ENCODE assay signal across 26 cellular contexts in the genomic region with DNA sequence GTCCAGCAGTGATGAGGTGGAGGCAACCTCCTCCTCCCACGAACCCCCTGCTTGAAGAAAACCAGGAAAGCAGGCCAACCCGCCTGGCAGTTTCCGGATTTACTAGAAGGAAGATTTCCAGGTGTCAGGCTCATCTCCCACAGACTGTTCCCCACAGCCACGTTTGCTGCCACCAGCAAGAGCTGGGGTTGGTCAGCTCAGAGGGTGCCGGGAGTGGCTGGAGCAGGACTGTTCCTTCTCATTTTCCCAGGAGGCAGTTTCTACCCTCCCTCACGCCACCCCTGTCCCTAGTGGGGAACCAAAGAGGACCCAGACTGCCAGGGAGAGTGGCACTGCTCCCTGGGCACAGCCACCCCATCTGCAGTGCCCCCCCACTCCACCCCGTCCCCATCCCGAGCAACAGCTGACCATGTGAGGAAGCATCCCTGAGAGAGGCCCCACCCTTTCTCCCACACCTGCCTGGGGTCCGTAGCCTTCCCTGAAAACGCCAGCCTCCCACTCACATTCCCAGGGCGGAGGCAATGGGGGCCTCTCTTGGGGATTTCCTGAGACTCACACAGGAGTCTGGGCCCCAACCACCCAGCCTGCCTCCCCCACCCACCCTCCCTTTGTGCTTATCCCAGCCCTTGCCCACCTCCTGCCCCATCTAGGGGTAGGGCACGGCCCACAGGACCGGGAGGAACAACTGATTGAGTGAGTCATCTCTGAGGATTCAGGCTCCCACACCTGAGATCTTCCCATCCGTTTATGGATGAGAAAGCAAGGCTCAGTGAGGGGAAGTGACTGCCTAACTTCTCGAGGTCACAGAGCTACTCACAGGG. TPM values are rescaled to one million over a fixed set of nuclear protein-coding genes. Genes with fewer than 3 reads are reported as not detected.
DNase-seq lines count a peak whose midpoint lies in the region; ATAC-seq and TF ChIP-seq lines count a peak whose summit lies in the region.
"Had no signal": no experiment of that assay in that cellular context is flagged by ENCODE, and none has a peak within 500 bp of the region (broad histone marks: within the 10 kb centered on the region; RNA-seq: fewer than 3 reads in every experiment).

No MANE protein-coding gene starts in this region.

- H3K9ac ChIP-seq in endodermal cell (ENCODE audit: extremely low read depth, low read length, poor library complexity, severe bottlenecking): no peak overlapping the region
- H3K9ac ChIP-seq in neuronal stem cell (ENCODE audit: low read depth, low read length, poor library complexity): no peak overlapping the region

- WGBS in endodermal cell (ENCODE audit: insufficient coverage in 1 of 2, insufficient read length in 1 of 2), 2 experiments: 80 to 82% methylated on average over 2 to 15 of the region's 15 CpGs
- no CpG with 5 or more reads among the region's 15 CpGs for WGBS in neuronal stem cell (ENCODE audit: extremely low coverage in 2 of 2, insufficient read length in 2 of 2, insufficient replicate concordance in 1 of 2), 2 donors

- H3K4me3 Mint-ChIP-seq in natural killer cell treated with Interleukin-12 subunit alpha and Interleukin-12 subunit beta and Interleukin-15 and Interleukin-18, amount 100 ng/mL, for 72 hours: no peak overlapping the region
- H3K4me3 Mint-ChIP-seq in natural killer cell (no peak overlapping the region), endodermal cell (no peak overlapping the region)
- H3K4me3 Mint-ChIP-seq: HFFc6; neural crest cell; T-helper 1 cell treated with Interleukin-12 subunit alpha and Interleukin-12 subunit beta and Interleukin-4 antibody, amounts not matched to agents 30 μg/mL and 1 μg/mL, for 36 hours had no signal

- peak overlapping the region; percentile 44 for H2BK5ac ChIP-seq in neuronal stem cell (ENCODE audit: low read length)

- DNase-seq in natural killer cell treated with Interleukin-12 subunit alpha and Interleukin-12 subunit beta and Interleukin-15 and Interleukin-18, amount 100 ng/mL, for 72 hours (ENCODE audit: low spot score): no peak
- DNase-seq in natural killer cell: no peak
- DNase-seq in endodermal cell: peak; percentile 52
- DNase-seq in neuronal stem cell (ENCODE audit: low spot score): no peak
- DNase-seq in brain microvascular endothelial cell: no peak
- DNase-seq: activated CD4-positive, alpha-beta T cell treated with anti-CD3 and anti-CD28 coated beads, Interleukin-2, amount 50 U/mL, for 4 hours; activated gamma-delta T cell treated with Interleukin-2 at 50 U/mL for 16 hours; amniotic stem cell; central memory CD4-positive, alpha-beta T cell; EL; HFFc6; IMR-90; left lung; NCI-H146; NCI-H2171 had no signal

- ATAC-seq in natural killer cell treated with Interleukin-12 subunit alpha and Interleukin-12 subunit beta and Interleukin-15 and Interleukin-18, amount 100 ng/mL, for 72 hours: peak; percentile 21 to 52
- ATAC-seq in natural killer cell: no peak
- no peak for ATAC-seq in HG02642 (IDR thresholded peaks at IDR 0.05; ENCODE audit: poor library complexity, unreplicated experiment)
- ATAC-seq in HG02759 (IDR thresholded peaks at IDR 0.05; ENCODE audit: unreplicated experiment): no peak
- ATAC-seq in GM21619 (IDR thresholded peaks at IDR 0.05; ENCODE audit: unreplicated experiment): no peak
- ATAC-seq: gastroesophageal sphincter, left lung had no signal

- peak overlapping the region; percentile 17 for H4K8ac ChIP-seq in neuronal stem cell (ENCODE audit: low read depth, low read length)

- peaks cover 0 to 6% of the 10 kb centered on the region in 2 donors for H3K27me3 Mint-ChIP-seq in natural killer cell treated with Interleukin-12 subunit alpha and Interleukin-12 subunit beta and Interleukin-15 and Interleukin-18, amount 100 ng/mL, for 72 hours
- H3K27me3 Mint-ChIP-seq in natural killer cell (ENCODE audit: low read depth in 2 of 2): no peaks in the 10 kb centered on the region
- no peaks in the 10 kb centered on the region for H3K27me3 Mint-ChIP-seq in endodermal cell (ENCODE audit: insufficient read depth)

- H3K27me3 ChIP-seq in endodermal cell (ENCODE audit: control insufficient read depth, insufficient read depth, low read length, poor library complexity, severe bottlenecking) (no peaks in the 10 kb centered on the region), neuronal stem cell (ENCODE audit: control insufficient read depth in 3 of 3, insufficient read depth in 3 of 3, low read depth in 1 of 3, low read length in 3 of 3) (peaks cover 0 to 4% (median 0%) of the 10 kb centered on the region in 3 experiments), brain microvascular endothelial cell (replicated peaks) (no peaks in the 10 kb centered on the region)
- H3K27me3 ChIP-seq: BE2C had no signal

- H3K18ac ChIP-seq in neuronal stem cell (ENCODE audit: low read length): peak overlapping the region; percentile 90

- H3K23ac ChIP-seq in neuronal stem cell (ENCODE audit: low read depth, low read length, poor library complexity): no peak overlapping the region

- intact Hi-C loops in natural killer cell (cut with micrococcal nuclease): no loop called here

- H3K27ac Mint-ChIP-seq in natural killer cell treated with Interleukin-12 subunit alpha and Interleukin-12 subunit beta and Interleukin-15 and Interleukin-18, amount 100 ng/mL, for 72 hours: no peak overlapping the region
- H3K27ac Mint-ChIP-seq in natural killer cell (no peak overlapping the region), endodermal cell (no peak overlapping the region)
- H3K27ac Mint-ChIP-seq: HFFc6; T-helper 1 cell treated with Interleukin-12 subunit alpha and Interleukin-12 subunit beta and Interleukin-4 antibody, amounts not matched to agents 30 μg/mL and 1 μg/mL, for 36 hours had no signal

- in situ Hi-C loops in brain microvascular endothelial cell (cut with HindIII; ENCODE audit: low pct_ligation_motif_present, low sequenced_read_pairs): no loop called here

- H3K4me3 ChIP-seq in endodermal cell (ENCODE audit: low read length) (no peak overlapping the region), neuronal stem cell (ENCODE audit: low read length in 2 of 2) (no peak overlapping the region), brain microvascular endothelial cell (ENCODE audit: low read depth, low read length) (no peak overlapping the region)
- H3K4me3 ChIP-seq: gastroesophageal sphincter, left lung had no signal

- H3K36me3 ChIP-seq in endodermal cell (ENCODE audit: control insufficient read depth, insufficient read depth, low read length) (no peaks in the 10 kb centered on the region), neuronal stem cell (replicated peaks in 1 of 2; ENCODE audit: control insufficient read depth in 2 of 2, insufficient read depth in 2 of 2, low read length in 2 of 2) (no peaks in the 10 kb centered on the region), brain microvascular endothelial cell (replicated peaks) (no peaks in the 10 kb centered on the region)
- H3K36me3 ChIP-seq: BE2C, gastroesophageal sphincter, left lung had no signal

- H3K4ac ChIP-seq in neuronal stem cell (ENCODE audit: low read length): no peak overlapping the region

- TF ChIP-seq CTCF in natural killer cell (IDR thresholded peaks at IDR 0.05): no peak
- no peak for TF ChIP-seq CTCF in endodermal cell (conservative IDR thresholded peaks at IDR 0.05)
- TF ChIP-seq CTCF in brain microvascular endothelial cell (IDR thresholded peaks at IDR 0.05; ENCODE audit: low read depth, low read length, missing control alignments): no peak

- peak overlapping the region; percentile 40 for H2BK15ac ChIP-seq in neuronal stem cell (ENCODE audit: low read length)

- H3K4me1 Mint-ChIP-seq in natural killer cell treated with Interleukin-12 subunit alpha and Interleukin-12 subunit beta and Interleukin-15 and Interleukin-18, amount 100 ng/mL, for 72 hours (ENCODE audit: low read depth in 2 of 2): no peaks in the 10 kb centered on the region
- no peaks in the 10 kb centered on the region for H3K4me1 Mint-ChIP-seq in natural killer cell
- no peaks in the 10 kb centered on the region for H3K4me1 Mint-ChIP-seq in endodermal cell
- H3K4me1 Mint-ChIP-seq: neural crest cell had no signal

- H2AK5ac ChIP-seq in neuronal stem cell (ENCODE audit: low read depth, low read length): no peak overlapping the region

- H3K14ac ChIP-seq in neuronal stem cell (ENCODE audit: low read length): no peak overlapping the region

- no peak overlapping the region for H4K91ac ChIP-seq in neuronal stem cell (ENCODE audit: low read depth, low read length, poor library complexity)

- H3K4me1 ChIP-seq in endodermal cell (ENCODE audit: control insufficient read depth, insufficient read depth, low read length) (no peaks in the 10 kb centered on the region), neuronal stem cell (ENCODE audit: control insufficient read depth in 2 of 2, insufficient read depth in 1 of 2, low read depth in 1 of 2, low read length in 2 of 2) (peaks cover 0 to 14% of the 10 kb centered on the region in 2 donors)
- H3K4me1 ChIP-seq: BE2C, gastroesophageal sphincter, left lung had no signal

- H3K9me3 Mint-ChIP-seq in natural killer cell treated with Interleukin-12 subunit alpha and Interleukin-12 subunit beta and Interleukin-15 and Interleukin-18, amount 100 ng/mL, for 72 hours: no peaks in the 10 kb centered on the region
- no peaks in the 10 kb centered on the region for H3K9me3 Mint-ChIP-seq in natural killer cell
- no peaks in the 10 kb centered on the region for H3K9me3 Mint-ChIP-seq in endodermal cell
- H3K9me3 Mint-ChIP-seq: HFFc6; neural crest cell; T-helper 1 cell treated with Interleukin-12 subunit alpha and Interleukin-12 subunit beta and Interleukin-4 antibody, amounts not matched to agents 30 μg/mL and 1 μg/mL, for 36 hours had no signal

- no peaks in the 10 kb centered on the region for H3K79me1 ChIP-seq in neuronal stem cell (ENCODE audit: low read depth, low read length)

- H3K4me2 ChIP-seq in neuronal stem cell (ENCODE audit: insufficient read depth, low read length, poor library complexity, severe bottlenecking): no peak overlapping the region

- no peak overlapping the region for H2AFZ ChIP-seq in neuronal stem cell (ENCODE audit: low read length)

- H3K9me3 ChIP-seq in endodermal cell (ENCODE audit: control insufficient read depth, low read length) (no peaks in the 10 kb centered on the region), neuronal stem cell (replicated peaks in 1 of 2; ENCODE audit: control insufficient read depth in 2 of 2, insufficient read depth in 1 of 2, low read depth in 1 of 2, low read length in 2 of 2) (no peaks in the 10 kb centered on the region)
- H3K9me3 ChIP-seq: BE2C, gastroesophageal sphincter, left lung had no signal

- no peaks in the 10 kb centered on the region for H3K36me3 Mint-ChIP-seq in natural killer cell treated with Interleukin-12 subunit alpha and Interleukin-12 subunit beta and Interleukin-15 and Interleukin-18, amount 100 ng/mL, for 72 hours
- no peaks in the 10 kb centered on the region for H3K36me3 Mint-ChIP-seq in natural killer cell
- H3K36me3 Mint-ChIP-seq in endodermal cell (ENCODE audit: low read depth): no peaks in the 10 kb centered on the region

- no peak overlapping the region for H3K27ac ChIP-seq in endodermal cell (ENCODE audit: low read depth, low read length)
- no peak overlapping the region for H3K27ac ChIP-seq in neuronal stem cell (replicated peaks; ENCODE audit: low read length)
- H3K27ac ChIP-seq in brain microvascular endothelial cell: no peak overlapping the region
- H3K27ac ChIP-seq: gastroesophageal sphincter, HL-60, left lung had no signal

- H2BK12ac ChIP-seq in neuronal stem cell (ENCODE audit: low read length): peak overlapping the region; percentile 3

- H2BK120ac ChIP-seq in neuronal stem cell (ENCODE audit: low read depth, low read length): no peak overlapping the region

RNA-seq across cellular contexts. Expression of a gene that starts 5.8 kb away (rescaled TPM):
- total RNA-seq in natural killer cell treated with Interleukin-12 subunit alpha and Interleukin-12 subunit beta and Interleukin-15 and Interleukin-18, amount 100 ng/mL, for 72 hours: not detected
- total RNA-seq in natural killer cell: not detected
- not detected for total RNA-seq in endodermal cell
- polyA plus RNA-seq in endodermal cell (2013, experiment 1 of 2): 0.36 TPM
- 0.62 TPM for polyA plus RNA-seq in endodermal cell (2013, experiment 2 of 2)
- polyA plus RNA-seq in neuronal stem cell (2013, experiment 1 of 2): 0.07 TPM
- 0.03 TPM for polyA plus RNA-seq in neuronal stem cell (2013, experiment 2 of 2)
- total RNA-seq: A172, neural crest cell had no signal

RNA-seq across cellular contexts. Expression of a gene that starts 6.0 kb away (rescaled TPM):
- total RNA-seq in natural killer cell treated with Interleukin-12 subunit alpha and Interleukin-12 subunit beta and Interleukin-15 and Interleukin-18, amount 100 ng/mL, for 72 hours: not detected
- not detected for total RNA-seq in natural killer cell
- not detected for total RNA-seq in endodermal cell
- not detected for polyA plus RNA-seq in endodermal cell (2013, experiment 1 of 2)
- polyA plus RNA-seq in endodermal cell (2013, experiment 2 of 2): not detected
- polyA plus RNA-seq in neuronal stem cell (2013, experiment 1 of 2): not detected
- 0.03 TPM for polyA plus RNA-seq in neuronal stem cell (2013, experiment 2 of 2)
- total RNA-seq: IMR-90, mononuclear cell, neural crest cell, urinary bladder had no signal
- polyA plus RNA-seq: IMR-90 had no signal

RNA-seq across cellular contexts. Expression of a gene that starts 31.9 kb away (rescaled TPM):
- total RNA-seq in natural killer cell treated with Interleukin-12 subunit alpha and Interleukin-12 subunit beta and Interleukin-15 and Interleukin-18, amount 100 ng/mL, for 72 hours: not detected
- total RNA-seq in natural killer cell (not detected), endodermal cell (not detected)
- not detected for polyA plus RNA-seq in endodermal cell (2013, experiment 1 of 2)
- polyA plus RNA-seq in endodermal cell (2013, experiment 2 of 2): not detected
- polyA plus RNA-seq in neuronal stem cell (2013, experiment 1 of 2): not detected
- polyA plus RNA-seq in neuronal stem cell (2013, experiment 2 of 2): not detected
- total RNA-seq: A172, IMR-90, mononuclear cell, neural crest cell, urinary bladder had no signal
- polyA plus RNA-seq: IMR-90 had no signal

RNA-seq across cellular contexts. Expression of a gene that starts 46.7 kb away (rescaled TPM):
- total RNA-seq in natural killer cell treated with Interleukin-12 subunit alpha and Interleukin-12 subunit beta and Interleukin-15 and Interleukin-18, amount 100 ng/mL, for 72 hours: not detected
- total RNA-seq in natural killer cell: not detected
- total RNA-seq in endodermal cell: not detected
- polyA plus RNA-seq in endodermal cell (2013, experiment 1 of 2): not detected
- not detected for polyA plus RNA-seq in endodermal cell (2013, experiment 2 of 2)
- polyA plus RNA-seq in neuronal stem cell (2013, experiment 1 of 2): not detected
- not detected for polyA plus RNA-seq in neuronal stem cell (2013, experiment 2 of 2)
- total RNA-seq: A172, gastroesophageal sphincter, HFFc6, IMR-90, left lung, neural crest cell, urinary bladder had no signal
- polyA plus RNA-seq: IMR-90, urinary bladder had no signal

Comparison
In these comparisons a context has a peak if more than half of its experiments do, and no peak if none do; other contexts are left out.
1. ATAC-seq: peak in natural killer cell treated with Interleukin-12 subunit alpha and Interleukin-12 subunit beta and Interleukin-15 and Interleukin-18, amount 100 ng/mL, for 72 hours (2 of 2); none in natural killer cell (0 of 3), HG02642 (single experiment), HG02759 (single experiment) and GM21619 (single experiment).